In genomic region chr12:102300824-102301461, GRCh38 we compare ENCODE assay signal across 8 cellular contexts.
DNase-seq lines count a peak whose midpoint lies in the region; ATAC-seq and TF ChIP-seq lines count a peak whose summit lies in the region.

No MANE protein-coding gene starts in this region.

- intact Hi-C loops in posterior vena cava (cut with DNase I): no loop called here

- peak; percentile 77 for DNase-seq in ACHN
- peak; percentile 18 for DNase-seq in GM06990 (ENCODE audit: extremely low read depth, insufficient read length)
- peak; percentile 62 for DNase-seq in NCI-H226
- DNase-seq in dermis blood vessel endothelial cell: peak; percentile 66
- peak; percentile 3 for DNase-seq in skeletal muscle cell (ENCODE audit: low read depth)
- DNase-seq in posterior vena cava (ENCODE audit: low spot score): no peak
- no peak for DNase-seq in NCI-H1930 (lab: John Stamatoyannopoulos, UW)

- ATAC-seq in HG02623 (IDR thresholded peaks at IDR 0.05; ENCODE audit: unreplicated experiment): peak; percentile 90

- H3K27me3 ChIP-seq in GM06990 (replicated peaks; ENCODE audit: control insufficient read depth, insufficient read depth, low read length): no peaks in the 10 kb centered on the region

- H3K4me3 ChIP-seq in GM06990 (replicated peaks; ENCODE audit: low read depth, low read length) (no peak overlapping the region), skeletal muscle cell (ENCODE audit: low read depth, low read length) (no peak overlapping the region)

- peak; percentile 55 for TF ChIP-seq CTCF in GM06990 (IDR thresholded peaks at IDR 0.05; ENCODE audit: insufficient read depth, low read length, poor library complexity, severe bottlenecking)

- no peaks in the 10 kb centered on the region for H3K36me3 ChIP-seq in GM06990 (ENCODE audit: control insufficient read depth, insufficient read depth, low read length)

- in situ Hi-C loops in ACHN (cut with HindIII; ENCODE audit: low pct_ligation_motif_present, low pct_unique_long_range_greater_than_20kb, low sequenced_read_pairs): no loop called here

Comparison
In these comparisons a context has a peak if more than half of its experiments do, and no peak if none do; other contexts are left out.
1. DNase-seq: peak in ACHN (single experiment), GM06990 (single experiment), NCI-H226 (single experiment), dermis blood vessel endothelial cell (single experiment) and skeletal muscle cell (single experiment); none in posterior vena cava (single experiment) and NCI-H1930 (0 of 2).